In genomic region chr12:50085615-50085928, GRCh38 we compare ENCODE assay signal across 8 cellular contexts. TPM values are rescaled to one million over a fixed set of nuclear protein-coding genes. Genes with fewer than 3 reads are reported as not detected.
DNase-seq lines count a peak whose midpoint lies in the region; ATAC-seq and TF ChIP-seq lines count a peak whose summit lies in the region.

No MANE protein-coding gene starts in this region.

- intact Hi-C loops in activated CD4-positive, alpha-beta memory T cell treated with anti-CD3 and anti-CD28 coated beads for 36 hours (cut with micrococcal nuclease), result loop anchor here (1.0 to 5.0 kb wide), 4 partner anchors 27 to 315 kb away; partner anchors contain the start of genes CERS5, COX14 and LARP4

- H3K4me1 Mint-ChIP-seq in activated CD4-positive, alpha-beta memory T cell treated with anti-CD3 and anti-CD28 coated beads for 36 hours (ENCODE audit: low read depth), result peaks cover 44% of the 10 kb centered on the region

- H3K27ac ChIP-seq in iPS-20b (ENCODE audit: low read length) (peak overlapping the region; percentile 30), suprapubic skin (peak overlapping the region; percentile 97)

- CTCF ChIA-PET in AG04449 (lab: Yijun Ruan, JAX), result interaction anchor here (1.0 to 12.4 kb wide), 17 partner anchors 10 to 230 kb away, joined by 3 to 244 read pairs (median 7); partner anchors contain the start of genes AQP6, COX14 and GPD1
- CTCF ChIA-PET in activated CD4-positive, alpha-beta memory T cell treated with anti-CD3 and anti-CD28 coated beads for 36 hours (lab: Charles Lee), result interaction anchor here (0.6 to 9.3 kb wide), 16 partner anchors 9 to 281 kb away, joined by 3 to 138 read pairs (median 4); partner anchors contain the start of genes CERS5, COX14 and RACGAP1

- no peak for DNase-seq in AG04449 (ENCODE audit: low read depth, low spot score)
- no peak for DNase-seq in activated CD4-positive, alpha-beta memory T cell treated with anti-CD3 and anti-CD28 coated beads for 36 hours
- no peak for DNase-seq in suprapubic skin (ENCODE audit: low spot score in 2 of 2)
- DNase-seq in KBM-7, result no peak
- DNase-seq in stimulated activated CD4-positive, alpha-beta T cell treated with anti-CD3 and anti-CD28 coated beads, Interleukin-4, amount 100 ng/mL, for 24 hours, result no peak

- POLR2A ChIA-PET in AG04449 (lab: Yijun Ruan, JAX), result interaction anchor here (0.8 to 1.5 kb wide), 6 partner anchors 25 to 217 kb away, joined by 3 to 9 read pairs (median 4); partner anchors contain the start of genes CERS5 and COX14
- POLR2A ChIA-PET in activated CD4-positive, alpha-beta memory T cell treated with anti-CD3 and anti-CD28 coated beads for 36 hours (lab: Charles Lee), result interaction anchor here (1.2 to 1.7 kb wide), 5 partner anchors 26 to 372 kb away, joined by 3 to 21 read pairs (median 4); partner anchors contain the start of gene COX14

- no peak for TF ChIP-seq EP300 in suprapubic skin (IDR thresholded peaks at IDR 0.05)

- ATAC-seq in GM19467 (IDR thresholded peaks at IDR 0.05; ENCODE audit: unreplicated experiment) (peak; percentile 12), HG02571 (IDR thresholded peaks at IDR 0.05; ENCODE audit: unreplicated experiment) (no peak)

- TF ChIP-seq CTCF in AG04449 (IDR thresholded peaks at IDR 0.05; ENCODE audit: insufficient read depth, low read length, missing control alignments), result no peak
- TF ChIP-seq CTCF in suprapubic skin (IDR thresholded peaks at IDR 0.05), result no peak

- in situ Hi-C loops in KBM-7 (cut with MboI; ENCODE audit: low pct_unique_long_range_greater_than_20kb, low sequenced_read_pairs), result no loop called here

- H3K4me1 ChIP-seq in iPS-20b (ENCODE audit: insufficient read depth, low read length), result no peaks in the 10 kb centered on the region
- H3K4me1 ChIP-seq in suprapubic skin, result peaks cover 25% of the 10 kb centered on the region

- peaks cover 18% of the 10 kb centered on the region for H3K36me3 Mint-ChIP-seq in activated CD4-positive, alpha-beta memory T cell treated with anti-CD3 and anti-CD28 coated beads for 36 hours

- H3K4me3 ChIP-seq in AG04449 (ENCODE audit: low read depth, low read length) (peak overlapping the region; percentile 84), iPS-20b (ENCODE audit: low read length) (peak overlapping the region; percentile 95), suprapubic skin (peak overlapping the region; percentile 82)

- no peaks in the 10 kb centered on the region for H3K27me3 Mint-ChIP-seq in activated CD4-positive, alpha-beta memory T cell treated with anti-CD3 and anti-CD28 coated beads for 36 hours

- 2% methylated on average over 7 of the region's 7 CpGs for WGBS in suprapubic skin

- H3K27me3 ChIP-seq in iPS-20b (ENCODE audit: insufficient read depth, low read length) (peaks cover 17% of the 10 kb centered on the region), suprapubic skin (no peaks in the 10 kb centered on the region)

- H3K9me3 ChIP-seq in iPS-20b (ENCODE audit: insufficient read depth, low read depth, low read length) (no peaks in the 10 kb centered on the region), suprapubic skin (no peaks in the 10 kb centered on the region)

- H3K9ac ChIP-seq in iPS-20b (ENCODE audit: low read depth, low read length), result peak overlapping the region; percentile 86

- H3K27ac Mint-ChIP-seq in activated CD4-positive, alpha-beta memory T cell treated with anti-CD3 and anti-CD28 coated beads for 36 hours, result peak overlapping the region; percentile 88

- H3K4me3 Mint-ChIP-seq in activated CD4-positive, alpha-beta memory T cell treated with anti-CD3 and anti-CD28 coated beads for 36 hours, result peak overlapping the region; percentile 89

- H3K36me3 ChIP-seq in iPS-20b (ENCODE audit: insufficient read depth, low read depth, low read length), result peaks cover 43% of the 10 kb centered on the region
- H3K36me3 ChIP-seq in suprapubic skin, result peaks cover 30% of the 10 kb centered on the region

- TF ChIP-seq POLR2A in suprapubic skin (IDR thresholded peaks at IDR 0.05), result no peak

- H3K9me3 Mint-ChIP-seq in activated CD4-positive, alpha-beta memory T cell treated with anti-CD3 and anti-CD28 coated beads for 36 hours, result no peaks in the 10 kb centered on the region

RNA-seq across cellular contexts. Expression of gene SMARCD1, which starts 0.4 kb away (rescaled TPM):
- 10 to 100 TPM; 56.1 to 56.3 TPM for total RNA-seq in activated CD4-positive, alpha-beta memory T cell treated with anti-CD3 and anti-CD28 coated beads for 36 hours
- 10 to 100 TPM; 62.8 to 86.5 (median 69.7) TPM for total RNA-seq in suprapubic skin

RNA-seq across cellular contexts. Expression of gene GPD1, which starts 18.2 kb away (rescaled TPM):
- under 1 TPM; 0.10 to 0.34 TPM for total RNA-seq in activated CD4-positive, alpha-beta memory T cell treated with anti-CD3 and anti-CD28 coated beads for 36 hours
- total RNA-seq in suprapubic skin, result 10 to 100 TPM; 49.5 to 74.5 (median 61.8) TPM

RNA-seq across cellular contexts. Expression of gene COX14, which starts 26.5 kb away (rescaled TPM):
- total RNA-seq in activated CD4-positive, alpha-beta memory T cell treated with anti-CD3 and anti-CD28 coated beads for 36 hours, result 10 to 100 TPM; 46.1 to 48.7 TPM
- total RNA-seq in suprapubic skin, result 10 to 100 TPM; 29.4 to 45.5 (median 34.6) TPM

RNA-seq across cellular contexts. Expression of gene ASIC1, which starts 28.2 kb away (rescaled TPM):
- 1 to 10 TPM; 1.1 to 1.6 TPM for total RNA-seq in activated CD4-positive, alpha-beta memory T cell treated with anti-CD3 and anti-CD28 coated beads for 36 hours
- total RNA-seq in suprapubic skin, result 1 to 10 TPM in 3 of 4 donors, under 1 TPM in 1; 0.59 to 2.2 (median 1.5) TPM

Comparison
In these comparisons a context has a peak if more than half of its experiments do, and no peak if none do; other contexts are left out.
1. RNA of gene GPD1, which starts 18.2 kb away (total RNA-seq): 49.5 to 74.5 TPM in suprapubic skin; 0.10 to 0.34 TPM in activated CD4-positive, alpha-beta memory T cell treated with anti-CD3 and anti-CD28 coated beads for 36 hours; every median in the first group is over 10 times any median in the second.
2. Peak in every context shown above with its lines, with median percentiles within 50 percentile points of each other: H3K4me3 ChIP-seq.